Comparison of ENCODE assay signal across 35 cellular contexts in the genomic region with DNA sequence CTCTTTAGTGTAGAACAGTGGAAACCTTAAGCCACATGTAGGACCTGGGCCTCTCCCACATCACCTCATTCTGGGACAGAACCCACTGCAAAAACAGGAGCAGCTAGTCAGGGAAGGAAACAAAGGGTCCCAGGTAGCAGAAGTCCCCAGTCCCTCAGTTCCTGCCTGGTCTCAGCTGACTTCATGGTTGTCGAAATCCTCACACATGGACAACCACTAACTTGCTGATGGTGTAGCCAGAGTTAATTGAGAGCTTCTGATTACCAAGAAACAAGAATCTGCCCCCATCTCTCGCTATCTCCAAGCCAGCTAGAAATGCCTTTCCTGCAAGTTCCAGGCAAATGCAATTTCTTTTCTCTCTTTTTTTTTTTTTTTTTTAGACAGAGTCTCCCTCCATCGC. TPM values are rescaled to one million over a fixed set of nuclear protein-coding genes. Genes with fewer than 3 reads are reported as not detected.
"Had no signal": no experiment of that assay in that cellular context is flagged by ENCODE, and none has a peak within 500 bp of the region (broad histone marks: within the 10 kb centered on the region; RNA-seq: fewer than 3 reads in every experiment).

No MANE protein-coding gene starts in this region.

- H3K4me3 Mint-ChIP-seq: activated CD4-positive, alpha-beta T cell treated with anti-CD3 and anti-CD28 coated beads for 36 hours; activated CD4-positive, alpha-beta T cell treated with anti-CD3 and anti-CD28 coated beads, Interleukin-2, amount 10 ng/mL, durations not matched to agents 7 days and 5 days; activated CD8-positive, alpha-beta T cell treated with anti-CD3 and anti-CD28 coated beads, Interleukin-2, amount 10 ng/mL, durations not matched to agents 7 days and 5 days; activated naive CD4-positive, alpha-beta T cell treated with anti-CD3 and anti-CD28 coated beads for 36 hours; activated T-cell treated with anti-CD3 and anti-CD28 coated beads, Interleukin-2, amount 50 U/mL, for 4 hours; activated T-helper 1 cell treated with anti-CD3 and anti-CD28 coated beads, Interleukin-12 subunit alpha, Interleukin-12 subunit beta, Interleukin-2, Interleukin-4 antibody, amounts not matched to agents 30 ng/mL and 10 ng/mL and 1 ng/mL, durations not matched to agents 14 hours and 24 hours and 36 hours; brain; T-cell had no signal

- H3K9me3 ChIP-seq: adrenal gland had no signal

- H3K4me2 ChIP-seq: KMS-11 had no signal

- DNase-seq: activated CD4-positive, alpha-beta T cell treated with anti-CD3 and anti-CD28 coated beads for 36 hours; activated CD4-positive, alpha-beta T cell treated with anti-CD3 and anti-CD28 coated beads, Interleukin-2, amount 10 ng/mL, durations not matched to agents 7 days and 5 days; activated CD4-positive, alpha-beta T cell treated with anti-CD3 and anti-CD28 coated beads, Interleukin-2, amount 50 U/mL, for 48 hours; activated CD8-positive, alpha-beta T cell treated with anti-CD3 and anti-CD28 coated beads, Interleukin-2, amount 10 ng/mL, durations not matched to agents 7 days and 5 days; activated gamma-delta T cell treated with Interleukin-2 at 50 U/mL for 16 hours; activated naive CD4-positive, alpha-beta T cell treated with anti-CD3 and anti-CD28 coated beads for 36 hours; activated T-cell treated with anti-CD3 and anti-CD28 coated beads, Interleukin-2, amount 50 U/mL, for 4 hours; adrenal gland; caudate nucleus; cerebellar nuclear complex; NCI-H1092; NCI-H1436 treated with DMSO at 0.1 percent for 48 hours; NCI-H1694 treated with DMSO at 0.1 percent for 48 hours; NCI-H2029; NCI-H345; NCI-H524 treated with DMSO at 0.1 percent for 48 hours; PC-3; Peyer's patch; SIG-M5; T-cell; T-helper 2 cell; T-helper 9 cell; WERI-Rb-1 had no signal

- H3K36me3 ChIP-seq: adrenal gland, Peyer's patch, WERI-Rb-1 had no signal

- H3K9ac ChIP-seq: KMS-11 had no signal

- H3K27ac ChIP-seq: adrenal gland, KMS-11, Peyer's patch, RWPE1, WERI-Rb-1 had no signal

- H3K27me3 ChIP-seq: Peyer's patch had no signal

- H3K4me3 ChIP-seq: adrenal gland, Peyer's patch had no signal

- H3K36me3 Mint-ChIP-seq: brain, T-cell had no signal

- H3K27ac Mint-ChIP-seq: activated CD4-positive, alpha-beta T cell treated with anti-CD3 and anti-CD28 coated beads for 36 hours; activated CD4-positive, alpha-beta T cell treated with anti-CD3 and anti-CD28 coated beads, Interleukin-2, amount 10 ng/mL, durations not matched to agents 7 days and 5 days; activated CD8-positive, alpha-beta T cell treated with anti-CD3 and anti-CD28 coated beads, Interleukin-2, amount 10 ng/mL, durations not matched to agents 7 days and 5 days; activated naive CD4-positive, alpha-beta T cell treated with anti-CD3 and anti-CD28 coated beads for 36 hours; activated naive CD4-positive, alpha-beta T cell treated with anti-CD3 and anti-CD28 coated beads, Interleukin-2, amount 50 U/mL, for 72 hours; activated T-helper 1 cell treated with anti-CD3 and anti-CD28 coated beads, Interleukin-12 subunit alpha, Interleukin-12 subunit beta, Interleukin-2, Interleukin-4 antibody, amounts not matched to agents 30 ng/mL and 10 ng/mL and 1 ng/mL, durations not matched to agents 14 hours and 24 hours and 36 hours; T-cell had no signal

- H3K9me3 Mint-ChIP-seq: activated naive CD4-positive, alpha-beta T cell treated with anti-CD3 and anti-CD28 coated beads for 36 hours; activated T-cell treated with anti-CD3 and anti-CD28 coated beads, Interleukin-2, amount 50 U/mL, for 4 hours; activated T-helper 1 cell treated with anti-CD3 and anti-CD28 coated beads, Interleukin-12 subunit alpha, Interleukin-12 subunit beta, Interleukin-2, Interleukin-4 antibody, amounts not matched to agents 30 ng/mL and 10 ng/mL and 1 ng/mL, durations not matched to agents 14 hours and 24 hours and 36 hours; T-cell had no signal

- ATAC-seq: activated CD4-positive, alpha-beta T cell treated with anti-CD3 and anti-CD28 coated beads for 36 hours; activated CD8-positive, alpha-beta T cell treated with anti-CD3 and anti-CD28 coated beads, Interleukin-2, amount 10 ng/mL, durations not matched to agents 7 days and 5 days; activated naive CD4-positive, alpha-beta T cell treated with anti-CD3 and anti-CD28 coated beads, Interleukin-2, amount 50 U/mL, for 72 hours; activated T-cell treated with anti-CD3 and anti-CD28 coated beads, Interleukin-2, amount 50 U/mL, for 4 hours; PC-3; Right ventricle myocardium inferior; SK-N-SH treated with all-trans-retinoic acid at 6 μM for 48 hours; T-cell had no signal

RNA-seq across cellular contexts. Expression of a gene that starts 3.6 kb away (rescaled TPM):
- total RNA-seq: activated CD4-positive, alpha-beta T cell treated with anti-CD3 and anti-CD28 coated beads for 36 hours; activated CD8-positive, alpha-beta T cell treated with anti-CD3 and anti-CD28 coated beads, Interleukin-2, amount 10 ng/mL, durations not matched to agents 7 days and 5 days; activated naive CD4-positive, alpha-beta T cell treated with anti-CD3 and anti-CD28 coated beads for 36 hours; activated T-cell treated with anti-CD3 and anti-CD28 coated beads, Interleukin-2, amount 50 U/mL, for 4 hours; activated T-helper 1 cell treated with anti-CD3 and anti-CD28 coated beads, Interleukin-12 subunit alpha, Interleukin-12 subunit beta, Interleukin-2, Interleukin-4 antibody, amounts not matched to agents 30 ng/mL and 10 ng/mL and 1 ng/mL, durations not matched to agents 14 hours and 24 hours and 36 hours; adrenal gland; astrocyte; bronchial epithelial cell; MCF 10A; NCI-H460; PC-3; Peyer's patch; Right ventricle myocardium inferior; SK-MEL-5 had no signal
- polyA plus RNA-seq: adrenal gland had no signal

RNA-seq across cellular contexts. Expression of a gene that starts 18.1 kb away (rescaled TPM):
- total RNA-seq: PC-3 had no signal

RNA-seq across cellular contexts. Expression of a gene that starts 56.2 kb away (rescaled TPM):
- total RNA-seq: activated CD4-positive, alpha-beta T cell treated with anti-CD3 and anti-CD28 coated beads for 36 hours; activated CD4-positive, alpha-beta T cell treated with anti-CD3 and anti-CD28 coated beads, Interleukin-2, amount 10 ng/mL, durations not matched to agents 7 days and 5 days; activated CD8-positive, alpha-beta T cell treated with anti-CD3 and anti-CD28 coated beads, Interleukin-2, amount 10 ng/mL, durations not matched to agents 7 days and 5 days; activated naive CD4-positive, alpha-beta T cell treated with anti-CD3 and anti-CD28 coated beads for 36 hours; activated naive CD4-positive, alpha-beta T cell treated with anti-CD3 and anti-CD28 coated beads, Interleukin-2, amount 50 U/mL, for 72 hours; activated T-cell treated with anti-CD3 and anti-CD28 coated beads, Interleukin-2, amount 50 U/mL, for 4 hours; astrocyte; bronchial epithelial cell; NCI-H460; PC-3; SK-MEL-5 had no signal
